In the genomic region with DNA sequence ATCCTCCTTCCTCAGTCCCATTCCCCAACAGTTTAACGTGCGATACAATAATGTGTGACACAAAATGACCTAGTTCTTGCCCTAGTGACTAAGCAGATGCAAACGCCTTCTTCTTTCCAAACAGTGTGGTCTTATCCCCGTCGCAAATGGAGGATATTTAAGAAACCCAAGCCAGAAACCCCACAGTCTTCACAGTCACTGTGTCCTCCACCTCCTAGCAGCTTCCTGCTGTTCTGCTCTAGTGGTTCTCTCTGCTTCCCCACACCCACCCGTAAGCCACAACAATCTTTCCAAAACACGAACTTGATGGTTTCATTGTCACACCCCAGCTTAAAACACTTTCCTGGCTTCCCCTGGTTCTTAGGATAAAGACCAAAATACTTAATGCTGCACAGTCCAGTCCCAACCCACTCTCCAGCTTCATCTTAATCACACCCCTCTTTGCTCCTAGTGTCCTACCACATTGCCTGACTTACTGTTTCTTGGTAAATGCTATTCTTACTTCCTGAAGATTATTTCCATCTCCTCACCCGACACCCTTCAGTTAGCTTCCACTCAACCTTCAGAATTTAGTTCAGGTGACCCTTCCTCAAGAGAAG, we compare ENCODE assay signal across 8 cellular contexts. TPM values are rescaled to one million over a fixed set of nuclear protein-coding genes. Genes with fewer than 3 reads are reported as not detected.
DNase-seq lines count a peak whose midpoint lies in the region; ATAC-seq and TF ChIP-seq lines count a peak whose summit lies in the region.

No MANE protein-coding gene starts in this region.

- H3K4me3 Mint-ChIP-seq in CD14-positive monocyte, result no peak overlapping the region
- H3K4me3 Mint-ChIP-seq in central memory CD8-positive, alpha-beta T cell, result no peak overlapping the region

- peak overlapping the region in 6 of 7 donors; percentile 17 to 76 (median 37) for H3K27ac Mint-ChIP-seq in CD14-positive monocyte
- H3K27ac Mint-ChIP-seq in central memory CD8-positive, alpha-beta T cell (ENCODE audit: low read depth), result peak overlapping the region; percentile 4

- intact Hi-C loops in CD14-positive monocyte (cut with micrococcal nuclease), result no loop called here
- intact Hi-C loops in Right ventricle myocardium inferior (cut with DNase I), result no loop called here

- ATAC-seq in GM19463 (IDR thresholded peaks at IDR 0.05; ENCODE audit: unreplicated experiment), result peak; percentile 85
- peak; percentile 32 for ATAC-seq in central memory CD8-positive, alpha-beta T cell (replicated peaks; ENCODE audit: extremely low read depth, poor library complexity, severe bottlenecking)
- no peak for ATAC-seq in Right ventricle myocardium inferior

- in situ Hi-C loops in KBM-7 (cut with MboI; ENCODE audit: low pct_unique_long_range_greater_than_20kb, low sequenced_read_pairs), result no loop called here
- in situ Hi-C loops in G401 (cut with HindIII; ENCODE audit: low sequenced_read_pairs), result no loop called here

- TF ChIP-seq CTCF in CD14-positive monocyte (IDR thresholded peaks at IDR 0.05), result no peak

- DNase-seq in CD14-positive monocyte (ENCODE audit: low spot score) (no peak), KBM-7 (peak; percentile 95), DMS79 (lab: John Stamatoyannopoulos, UW) (no peak), Right ventricle myocardium inferior (ENCODE audit: missing footprints) (no peak), NCI-H1105 (lab: John Stamatoyannopoulos, UW) (no peak), G401 (ENCODE audit: low spot score) (no peak)
- no peak for DNase-seq in central memory CD8-positive, alpha-beta T cell (ENCODE audit: low spot score in 2 of 2)

- H3K36me3 Mint-ChIP-seq in CD14-positive monocyte, result peaks cover 61 to 80% of the 10 kb centered on the region in 2 donors
- H3K36me3 Mint-ChIP-seq in central memory CD8-positive, alpha-beta T cell (ENCODE audit: insufficient read depth), result peaks cover 38% of the 10 kb centered on the region

- H3K4me1 Mint-ChIP-seq in CD14-positive monocyte, result peaks cover 29% of the 10 kb centered on the region
- peaks cover 49% of the 10 kb centered on the region for H3K4me1 Mint-ChIP-seq in central memory CD8-positive, alpha-beta T cell

- no peaks in the 10 kb centered on the region for H3K27me3 Mint-ChIP-seq in CD14-positive monocyte (ENCODE audit: low read depth in 3 of 3)
- H3K27me3 Mint-ChIP-seq in central memory CD8-positive, alpha-beta T cell, result no peaks in the 10 kb centered on the region

- H3K9me3 Mint-ChIP-seq in CD14-positive monocyte, result no peaks in the 10 kb centered on the region
- H3K9me3 Mint-ChIP-seq in central memory CD8-positive, alpha-beta T cell, result no peaks in the 10 kb centered on the region

RNA-seq across cellular contexts. Expression of a gene that starts 32.3 kb away (rescaled TPM):
- 1,000 to 10,000 TPM; 1,502 to 1,657 TPM for polyA plus RNA-seq in CD14-positive monocyte
- total RNA-seq in Right ventricle myocardium inferior, result 537 TPM
- 35.2 and 62.6 TPM in 2 replicates for total RNA-seq in G401 (2014; rRNA removed; shearing (Covaris generic))

RNA-seq across cellular contexts. Expression of a gene that starts 38.2 kb away (rescaled TPM):
- polyA plus RNA-seq in CD14-positive monocyte, result 10 to 100 TPM; 29.9 to 38.8 TPM
- total RNA-seq in Right ventricle myocardium inferior, result 27.7 TPM
- 17.5 and 24.8 TPM in 2 replicates for total RNA-seq in G401 (2014; rRNA removed; shearing (Covaris generic))
